In the genomic region with DNA sequence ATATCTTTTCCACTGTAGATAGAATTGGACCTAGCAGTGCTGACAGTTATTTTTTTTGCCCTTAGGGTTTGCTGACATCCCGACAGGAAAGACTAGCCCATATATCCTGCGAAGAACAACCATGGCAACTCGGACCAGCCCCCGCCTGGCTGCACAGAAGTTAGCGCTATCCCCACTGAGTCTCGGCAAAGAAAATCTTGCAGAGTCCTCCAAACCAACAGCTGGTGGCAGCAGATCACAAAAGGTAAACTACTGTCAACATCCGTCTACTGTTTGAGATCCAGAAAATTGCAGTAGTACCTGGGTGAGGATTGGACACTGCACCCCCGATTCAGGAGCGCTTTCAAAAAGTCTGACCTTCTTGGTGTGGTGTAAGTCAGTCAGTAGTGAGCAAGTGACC, we compare ENCODE assay signal across 11 cellular contexts. TPM values are rescaled to one million over a fixed set of nuclear protein-coding genes. Genes with fewer than 3 reads are reported as not detected.
DNase-seq lines count a peak whose midpoint lies in the region; ATAC-seq and TF ChIP-seq lines count a peak whose summit lies in the region.
"Had no signal": no experiment of that assay in that cellular context is flagged by ENCODE, and none has a peak within 500 bp of the region (broad histone marks: within the 10 kb centered on the region; RNA-seq: fewer than 3 reads in every experiment).

No MANE protein-coding gene starts in this region.

- H3K27ac Mint-ChIP-seq in endothelial cell (ENCODE audit: unreplicated experiment) (no peak overlapping the region), neural progenitor cell (no peak overlapping the region)
- H3K27ac Mint-ChIP-seq: activated T-cell treated with anti-CD3 and anti-CD28 coated beads, Interleukin-2, amount 50 U/mL, for 72 hours had no signal

- peaks cover 24% of the 10 kb centered on the region for H3F3A ChIP-seq in neural progenitor cell (ENCODE audit: low read depth)

- ATAC-seq in omental fat pad (ENCODE audit: low FRiP score): no peak
- ATAC-seq: activated T-cell treated with anti-CD3 and anti-CD28 coated beads, Interleukin-2, amount 50 U/mL, for 72 hours had no signal

- H3K9me3 ChIP-seq in neural progenitor cell (ENCODE audit: low read depth): no peaks in the 10 kb centered on the region
- H3K9me3 ChIP-seq: thoracic aorta had no signal

- H3K27me3 Mint-ChIP-seq in endothelial cell (ENCODE audit: unreplicated experiment) (no peaks in the 10 kb centered on the region), neural progenitor cell (ENCODE audit: insufficient read depth, low read depth) (peaks cover 4% of the 10 kb centered on the region)

- TF ChIP-seq CTCF in endothelial cell (IDR thresholded peaks at IDR 0.05; ENCODE audit: unreplicated experiment) (no peak), neural progenitor cell (IDR thresholded peaks at IDR 0.05) (peak; percentile 40), omental fat pad (IDR thresholded peaks at IDR 0.05) (no peak)

- H3K4me2 ChIP-seq in neural progenitor cell: no peak overlapping the region

- H3K4me1 ChIP-seq in neural progenitor cell: no peaks in the 10 kb centered on the region

- H3K4me3 Mint-ChIP-seq in endothelial cell (ENCODE audit: unreplicated experiment) (no peak overlapping the region), neural progenitor cell (no peak overlapping the region)
- H3K4me3 Mint-ChIP-seq: activated T-cell treated with anti-CD3 and anti-CD28 coated beads, Interleukin-2, amount 50 U/mL, for 72 hours had no signal

- peaks cover 29% of the 10 kb centered on the region for H3K79me2 ChIP-seq in neural progenitor cell (ENCODE audit: low read depth)

- H3K36me3 ChIP-seq in neural progenitor cell: peaks cover 80% of the 10 kb centered on the region
- H3K36me3 ChIP-seq: thoracic aorta had no signal

- H3K27me3 ChIP-seq in neural progenitor cell: no peaks in the 10 kb centered on the region

- H2AFZ ChIP-seq in neural progenitor cell (replicated peaks): no peak overlapping the region

- no peak overlapping the region for H3K4me3 ChIP-seq in neural progenitor cell
- H3K4me3 ChIP-seq: skin epidermis, thoracic aorta had no signal

- H3K4me1 Mint-ChIP-seq in endothelial cell (ENCODE audit: unreplicated experiment) (no peaks in the 10 kb centered on the region), neural progenitor cell (peaks cover 24% of the 10 kb centered on the region)

- no peaks in the 10 kb centered on the region for H3K36me3 Mint-ChIP-seq in endothelial cell (ENCODE audit: low read depth, unreplicated experiment)
- peaks cover 55% of the 10 kb centered on the region for H3K36me3 Mint-ChIP-seq in neural progenitor cell

- peak; percentile 26 for DNase-seq in GM03348 (ENCODE audit: low spot score)
- peak; percentile 15 for DNase-seq in NCI-H2227 treated with DMSO at 0.1 percent for 48 hours (lab: John Stamatoyannopoulos, UW)
- DNase-seq in endothelial cell (ENCODE audit: low spot score): peak; percentile 41
- DNase-seq in neural progenitor cell (ENCODE audit: low spot score): peak; percentile 39
- DNase-seq in cerebellum (ENCODE audit: low spot score): no peak
- no peak for DNase-seq in T1000 (lab: John Stamatoyannopoulos, UW)
- DNase-seq in GDM1 (lab: John Stamatoyannopoulos, UW): no peak
- no peak for DNase-seq in omental fat pad (ENCODE audit: low spot score)
- DNase-seq: activated T-cell treated with anti-CD3 and anti-CD28 coated beads, Interleukin-2, amount 50 U/mL, for 72 hours had no signal

- H3K9ac ChIP-seq in neural progenitor cell: no peak overlapping the region

- no peak overlapping the region for H3K27ac ChIP-seq in neural progenitor cell
- H3K27ac ChIP-seq: skin epidermis, thoracic aorta had no signal

- peaks cover 25% of the 10 kb centered on the region for H4K20me1 ChIP-seq in neural progenitor cell (ENCODE audit: low read depth)

- H3K9me3 Mint-ChIP-seq in endothelial cell (ENCODE audit: unreplicated experiment): no peaks in the 10 kb centered on the region
- H3K9me3 Mint-ChIP-seq in neural progenitor cell: no peaks in the 10 kb centered on the region
- H3K9me3 Mint-ChIP-seq: activated T-cell treated with anti-CD3 and anti-CD28 coated beads, Interleukin-2, amount 50 U/mL, for 72 hours had no signal

RNA-seq across cellular contexts. Expression of gene CENPF, which starts 55.8 kb away (rescaled TPM):
- total RNA-seq in endothelial cell (ENCODE audit: unreplicated experiment) (20.8 TPM), neural progenitor cell (ENCODE audit: low replicate concordance) (213 and 254 TPM in 2 replicates), cerebellum (28.4 TPM), omental fat pad (1 to 10 TPM in 3 of 4 donors, under 1 TPM in 1; 0.88 to 4.1 (median 2.4) TPM)

Comparison
In these comparisons a context has a peak if more than half of its experiments do, and no peak if none do; other contexts are left out.
1. DNase-seq: peak in GM03348 (single experiment), NCI-H2227 treated with DMSO at 0.1 percent for 48 hours (single experiment), endothelial cell (single experiment) and neural progenitor cell (single experiment); none in cerebellum (single experiment), T1000 (single experiment), GDM1 (single experiment) and omental fat pad (single experiment).